22 cellular contexts compared by ENCODE assay signal in the genomic region with DNA sequence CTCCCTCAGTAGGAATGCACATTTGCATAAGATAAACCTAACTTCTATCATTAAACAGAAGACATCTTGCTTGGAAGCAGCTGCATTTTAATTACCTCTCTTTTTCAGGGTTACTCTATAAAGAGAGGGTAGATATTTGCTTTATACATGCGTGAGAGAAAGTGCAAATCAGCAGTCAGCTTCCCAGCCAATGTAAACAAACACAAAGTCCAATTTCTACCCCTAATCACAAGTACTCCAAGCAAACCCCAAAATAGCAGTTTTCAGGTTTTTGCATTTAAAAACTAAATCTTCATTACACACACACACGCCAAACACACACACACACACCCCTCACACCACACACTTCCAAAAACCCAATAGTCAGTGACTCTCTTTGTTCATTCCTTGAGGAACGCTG.
DNase-seq lines count a peak whose midpoint lies in the region; ATAC-seq, FAIRE-seq and TF ChIP-seq lines count a peak whose summit lies in the region.
"Had no signal": no experiment of that assay in that cellular context is flagged by ENCODE, and none has a peak within 500 bp of the region (broad histone marks: within the 10 kb centered on the region; RNA-seq: fewer than 3 reads in every experiment).

No MANE protein-coding gene starts in this region.

- no peak for ATAC-seq in HG03097 (IDR thresholded peaks at IDR 0.05; ENCODE audit: low FRiP score, unreplicated experiment)

- no peak for TF ChIP-seq CTCF in MM.1S (IDR thresholded peaks at IDR 0.05; ENCODE audit: low read length)

- H3K27ac ChIP-seq in MM.1S (ENCODE audit: low read length) = no peak overlapping the region
- H3K27ac ChIP-seq in mesendoderm (ENCODE audit: low read depth, low read length) = no peak overlapping the region
- H3K27ac ChIP-seq: HL-60, SJSA1, tibial artery had no signal

- H3K4me3 ChIP-seq in MM.1S (ENCODE audit: low read length) (no peak overlapping the region), mesendoderm (ENCODE audit: low read length) (no peak overlapping the region)
- H3K4me3 ChIP-seq: SJSA1, tibial artery had no signal

- H3K4ac ChIP-seq in mesendoderm (ENCODE audit: low read depth, low read length) = no peak overlapping the region

- H3K4me2 ChIP-seq in MM.1S (ENCODE audit: low read depth, low read length) (no peak overlapping the region), mesendoderm (ENCODE audit: low read length) (no peak overlapping the region)

- H3K9ac ChIP-seq in MM.1S (ENCODE audit: low read length) (no peak overlapping the region), mesendoderm (ENCODE audit: low read length) (no peak overlapping the region)

- H3K18ac ChIP-seq in mesendoderm (ENCODE audit: low read length) = no peak overlapping the region

- peak; percentile 90 for FAIRE-seq in islet of Langerhans (lab: Jason Lieb, UNC)
- no peak for FAIRE-seq in urothelium cell line (lab: Jason Lieb, UNC)
- FAIRE-seq: A204.1, frontal cortex, H1, kidney had no signal

- H3K9me3 ChIP-seq in MM.1S (replicated peaks; ENCODE audit: insufficient read depth, low read length) = no peaks in the 10 kb centered on the region
- H3K9me3 ChIP-seq: SJSA1, tibial artery had no signal

- H3K27me3 ChIP-seq in MM.1S (replicated peaks; ENCODE audit: insufficient read depth, low read length) = no peaks in the 10 kb centered on the region
- H3K27me3 ChIP-seq in mesendoderm (ENCODE audit: insufficient read depth, low read length, poor library complexity) = no peaks in the 10 kb centered on the region
- H3K27me3 ChIP-seq: SJSA1, tibial artery had no signal

- H3K23ac ChIP-seq in mesendoderm (ENCODE audit: low read length) = no peak overlapping the region

- no peaks in the 10 kb centered on the region for H3K9me2 ChIP-seq in MM.1S (replicated peaks; ENCODE audit: insufficient read depth, low read length)

- no peak overlapping the region for H4K8ac ChIP-seq in mesendoderm (ENCODE audit: low read depth, low read length)

- H3K4me1 ChIP-seq in MM.1S (ENCODE audit: low read length) (no peaks in the 10 kb centered on the region), mesendoderm (ENCODE audit: control insufficient read depth, low read depth, low read length) (no peaks in the 10 kb centered on the region)
- H3K4me1 ChIP-seq: SJSA1, tibial artery had no signal

- no peaks in the 10 kb centered on the region for H4K20me1 ChIP-seq in MM.1S (ENCODE audit: insufficient read depth, low read length)

- H3K79me2 ChIP-seq in MM.1S (ENCODE audit: low read length) (no peaks in the 10 kb centered on the region), mesendoderm (ENCODE audit: control insufficient read depth, insufficient read depth, low read length) (no peaks in the 10 kb centered on the region)

- DNase-seq in NCI-H510A treated with DMSO at 0.1 percent for 48 hours (lab: John Stamatoyannopoulos, UW) (peak; percentile 17), NCI-H510A (lab: John Stamatoyannopoulos, UW) (no peak), NCI-H748 treated with DMSO at 0.1 percent for 48 hours (lab: John Stamatoyannopoulos, UW) (peak; percentile 25), urothelium cell line (ENCODE audit: low spot score) (no peak), MM.1S (no peak), mesendoderm (no peak)
- DNase-seq: activated CD4-positive, alpha-beta T cell treated with anti-CD3 and anti-CD28 coated beads for 48 hours; activated naive CD4-positive, alpha-beta T cell treated with anti-CD3 and anti-CD28 coated beads, Interleukin-2, amount 50 U/mL, for 16 hours; erythroblast; kidney; mammary epithelial cell; NCI-H1436 treated with DMSO at 0.1 percent for 48 hours; NCI-H2227 treated with DMSO at 0.1 percent for 48 hours; stimulated activated CD4-positive, alpha-beta T cell treated with anti-CD3 and anti-CD28 coated beads, Interleukin-4, amount 100 ng/mL, for 24 hours; tibial artery had no signal

- no peak overlapping the region for H3K56ac ChIP-seq in mesendoderm (ENCODE audit: low read length)

- H2AK5ac ChIP-seq in mesendoderm (ENCODE audit: low read length) = no peak overlapping the region

- no peak overlapping the region for H2BK15ac ChIP-seq in mesendoderm (replicated peaks; ENCODE audit: low read depth)

- H4K5ac ChIP-seq in mesendoderm (ENCODE audit: low read length) = no peak overlapping the region

- no peak overlapping the region for H2BK5ac ChIP-seq in mesendoderm (ENCODE audit: low read length)

- H2AFZ ChIP-seq in MM.1S (ENCODE audit: low read length) = no peak overlapping the region

- H2BK120ac ChIP-seq in mesendoderm (ENCODE audit: low read depth, low read length) = no peak overlapping the region

- H3K36me3 ChIP-seq in MM.1S (replicated peaks; ENCODE audit: insufficient read depth, low read length) (no peaks in the 10 kb centered on the region), mesendoderm (ENCODE audit: control insufficient read depth, insufficient read depth, low read length) (no peaks in the 10 kb centered on the region)
- H3K36me3 ChIP-seq: SJSA1, tibial artery had no signal

- no peaks in the 10 kb centered on the region for H3F3A ChIP-seq in MM.1S (ENCODE audit: insufficient read depth, low read length)

- WGBS in mesendoderm (ENCODE audit: extremely low coverage, insufficient coverage, low lambda C conversion rate) = 38% methylated on average over 1 of the region's 3 CpGs

- H3K79me1 ChIP-seq in mesendoderm (ENCODE audit: low read length) = no peaks in the 10 kb centered on the region

Comparison
In these comparisons a context has a peak if more than half of its experiments do, and no peak if none do; other contexts are left out.
1. DNase-seq: peak in NCI-H510A treated with DMSO at 0.1 percent for 48 hours (single experiment) and NCI-H748 treated with DMSO at 0.1 percent for 48 hours (single experiment); none in NCI-H510A (single experiment), urothelium cell line (single experiment), MM.1S (single experiment) and mesendoderm (single experiment).